ENCODE assay signal across 8 cellular contexts in genomic region chr9:112061152-112061740, GRCh38.
DNase-seq lines count a peak whose midpoint lies in the region; ATAC-seq and TF ChIP-seq lines count a peak whose summit lies in the region.

No MANE protein-coding gene starts in this region.

- H3K36me3 ChIP-seq in BE2C (no peaks in the 10 kb centered on the region), SJCRH30 (peaks cover 11% of the 10 kb centered on the region; the same call in 1 of the 2 replicates), lung (ENCODE audit: control insufficient read depth in 2 of 2, insufficient read depth in 2 of 2, low read length in 2 of 2) (peaks cover 0 to 2% of the 10 kb centered on the region in 2 donors), thoracic aorta (no peaks in the 10 kb centered on the region)

- no peak overlapping the region for H3K4me3 ChIP-seq in BE2C (ENCODE audit: low read depth, low read length)
- no peak overlapping the region for H3K4me3 ChIP-seq in SJCRH30
- H3K4me3 ChIP-seq in choroid plexus epithelial cell (ENCODE audit: low read depth, low read length) = no peak overlapping the region
- H3K4me3 ChIP-seq in lung = no peak overlapping the region
- no peak overlapping the region for H3K4me3 ChIP-seq in thoracic aorta

- ATAC-seq in GM18870 (IDR thresholded peaks at IDR 0.05; ENCODE audit: unreplicated experiment) (peak; percentile 82), HG03108 (IDR thresholded peaks at IDR 0.05; ENCODE audit: unreplicated experiment) (peak; percentile 72), lung (ENCODE audit: insufficient read depth, low FRiP score) (peak; percentile 38), thoracic aorta (ENCODE audit: insufficient number of reproducible peaks, low FRiP score, low read depth) (peak; percentile 69)

- TF ChIP-seq CTCF in BE2C (IDR thresholded peaks at IDR 0.05; ENCODE audit: low read depth, low read length) = no peak
- no peak for TF ChIP-seq CTCF in choroid plexus epithelial cell (conservative IDR thresholded peaks at IDR 0.05; ENCODE audit: low read depth, low read length)
- TF ChIP-seq CTCF in lung (IDR thresholded peaks at IDR 0.05; ENCODE audit: control extremely low read depth, extremely low read depth) = no peak
- no peak for TF ChIP-seq CTCF in thoracic aorta (IDR thresholded peaks at IDR 0.05)

- H3K27me3 ChIP-seq in BE2C (no peaks in the 10 kb centered on the region), SJCRH30 (no peaks in the 10 kb centered on the region), lung (ENCODE audit: control insufficient read depth, insufficient read depth) (no peaks in the 10 kb centered on the region), thoracic aorta (replicated peaks; ENCODE audit: insufficient read depth) (no peaks in the 10 kb centered on the region)

- peaks cover 3% of the 10 kb centered on the region for H3K4me1 ChIP-seq in BE2C
- peaks cover 47% of the 10 kb centered on the region for H3K4me1 ChIP-seq in SJCRH30
- peaks cover 10 to 13% of the 10 kb centered on the region in 2 donors for H3K4me1 ChIP-seq in lung (ENCODE audit: control insufficient read depth in 2 of 2, insufficient read depth in 2 of 2, low read length in 2 of 2)
- H3K4me1 ChIP-seq in thoracic aorta (ENCODE audit: control insufficient read depth in 1 of 2, low read depth in 2 of 2) = peaks cover 18 to 24% of the 10 kb centered on the region in 2 donors

- H3K9me3 ChIP-seq in BE2C (no peaks in the 10 kb centered on the region), SJCRH30 (replicated peaks) (0 out of 2 replicates have a peak, but pooled peaks cover 4% of the 10 kb centered on the region), lung (ENCODE audit: control insufficient read depth in 2 of 2, insufficient read depth in 1 of 2, low read length in 1 of 2) (no peaks in the 10 kb centered on the region), thoracic aorta (no peaks in the 10 kb centered on the region)

- peak; percentile 15 for DNase-seq in BE2C
- peak; percentile 89 to 94 for DNase-seq in SJCRH30
- peak; percentile 98 for DNase-seq in choroid plexus epithelial cell (ENCODE audit: low read depth)
- peak; percentile 57 for DNase-seq in lung (ENCODE audit: low spot score)
- peak; percentile 53 for DNase-seq in thoracic aorta (ENCODE audit: low spot score)
- DNase-seq in NCI-H82 (lab: John Stamatoyannopoulos, UW) = no peak

- WGBS in lung, 2 donors = 6 to 26% methylated on average over 3 of the region's 3 CpGs

- H3K27ac ChIP-seq in SJCRH30 (peak overlapping the region; percentile 73), lung (ENCODE audit: low read depth in 1 of 2, low read length in 1 of 2) (peak overlapping the region; percentile 62 to 87), thoracic aorta (peak overlapping the region; percentile 69 to 81)
